In the genomic region with DNA sequence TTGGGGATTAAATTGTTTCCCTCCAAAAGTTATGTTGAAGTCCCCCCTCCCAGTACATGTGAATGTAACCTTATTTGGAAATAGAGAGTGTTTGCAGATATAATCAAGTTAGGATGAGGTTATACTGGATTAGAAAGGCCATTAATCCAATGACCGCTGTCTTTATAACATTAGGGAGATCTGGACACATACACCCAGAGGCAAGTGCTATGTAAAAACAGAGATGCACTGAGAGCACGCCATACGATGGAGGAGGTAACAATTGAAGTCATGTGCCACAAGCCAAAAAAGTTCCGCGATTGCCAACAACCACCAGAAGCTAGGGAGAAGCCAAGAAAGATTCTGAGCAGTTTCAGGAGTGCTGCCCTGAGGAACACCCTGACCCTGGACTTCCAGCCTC, we compare ENCODE assay signal across 1 cellular context.
A peak's percentile ranks its signal among the peaks of the same experiment; 100 is the strongest.
TF ChIP-seq lines count a peak whose summit lies in the region.

No MANE protein-coding gene starts in this region.

TF ChIP-seq in SK-N-SH, 30 proteins besides CTCF, POLR2A, EP300 and RAD21 (continued from another document):
- TF ChIP-seq NFIC (IDR thresholded peaks at IDR 0.05; ENCODE audit: borderline replicate concordance): no peak
- TF ChIP-seq SIN3A (IDR thresholded peaks at IDR 0.05; ENCODE audit: borderline replicate concordance, low read depth, low read length): no peak
- no peak for TF ChIP-seq REST (IDR thresholded peaks at IDR 0.05; ENCODE audit: low read depth, low read length)
- TF ChIP-seq NRF1 (IDR thresholded peaks at IDR 0.05; ENCODE audit: low read depth, low read length): no peak
- TF ChIP-seq MXI1 (IDR thresholded peaks at IDR 0.05; ENCODE audit: low read depth, low read length): peak; percentile 87
- TF ChIP-seq RXRA (IDR thresholded peaks at IDR 0.05; ENCODE audit: borderline replicate concordance, low read depth): no peak
- peak; percentile 100 for TF ChIP-seq RCOR1 (IDR thresholded peaks at IDR 0.05; ENCODE audit: low read length)
- peak; percentile 67; the same call in 1 of the 2 replicates for TF ChIP-seq RFX5 (IDR thresholded peaks at IDR 0.05; ENCODE audit: low read length)
- TF ChIP-seq USF1 (IDR thresholded peaks at IDR 0.05; ENCODE audit: borderline replicate concordance, low read depth): no peak
- TF ChIP-seq SMC3 (IDR thresholded peaks at IDR 0.05; ENCODE audit: low read depth, low read length): no peak
- TF ChIP-seq TCF12 (IDR thresholded peaks at IDR 0.05): peak; percentile 35; the same call in 1 of the 2 replicates
- TF ChIP-seq JUND (IDR thresholded peaks at IDR 0.05): no peak
- TF ChIP-seq TEAD4 (IDR thresholded peaks at IDR 0.05; ENCODE audit: borderline replicate concordance, insufficient read depth): no peak
- no peak for TF ChIP-seq PBX3 (IDR thresholded peaks at IDR 0.05)
